ENCODE assay signal across 11 cellular contexts in the genomic region with DNA sequence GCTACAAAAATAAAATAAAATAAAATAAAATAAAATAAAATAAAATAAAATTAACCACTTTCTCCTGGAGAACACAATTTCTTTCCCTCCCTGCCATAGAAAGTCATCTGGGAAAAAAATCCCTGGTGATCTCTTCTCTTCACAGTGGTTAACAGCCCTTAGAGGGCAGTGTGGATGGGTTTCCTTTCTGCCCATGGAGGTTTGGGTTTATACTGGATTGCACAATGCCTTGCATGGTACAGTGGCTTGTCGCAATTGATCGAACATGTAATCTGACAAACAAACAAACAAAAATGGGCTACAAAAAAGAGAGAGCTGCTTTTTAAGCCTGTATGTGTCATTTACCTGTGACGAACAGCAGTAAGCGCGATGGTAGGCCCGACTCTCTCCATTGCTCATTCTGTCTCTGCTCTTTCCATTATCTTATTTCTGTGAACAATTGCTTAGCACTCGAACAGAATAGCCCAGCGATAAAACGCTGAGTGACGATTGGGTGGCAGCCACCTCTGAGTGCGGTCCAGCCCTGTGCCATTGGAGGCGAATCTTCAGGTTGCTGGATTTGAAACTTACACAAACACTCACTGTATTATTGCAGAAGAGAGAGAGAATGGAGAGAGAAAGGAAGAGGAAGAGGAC.
A peak's percentile ranks its signal among the peaks of the same experiment; 100 is the strongest.
DNase-seq lines count a peak whose midpoint lies in the region; ATAC-seq, FAIRE-seq and TF ChIP-seq lines count a peak whose summit lies in the region.
"Had no signal": no experiment of that assay in that cellular context is flagged by ENCODE, and none has a peak within 500 bp of the region (broad histone marks: within the 10 kb centered on the region; RNA-seq: fewer than 3 reads in every experiment).

No MANE protein-coding gene starts in this region.

- peak overlapping the region; percentile 13 for H3K27ac Mint-ChIP-seq in Caco-2 (ENCODE audit: unreplicated experiment)

- H3F3A ChIP-seq in PC-9 (ENCODE audit: insufficient read depth, low read depth), result no peaks in the 10 kb centered on the region

- TF ChIP-seq CTCF in Caco-2 (IDR thresholded peaks at IDR 0.05; ENCODE audit: insufficient read depth in 1 of 2, low read depth in 1 of 2, low read length in 1 of 2, severe bottlenecking in 1 of 2, unreplicated experiment in 1 of 2), result peak in 1 of 2 experiments; percentile 27
- peak in 1 of 3 experiments; percentile 14; a peak in 1 of 6 replicates for TF ChIP-seq CTCF in K562 (IDR thresholded peaks at IDR 0.05 in 2 of 3, conservative IDR thresholded peaks at IDR 0.05 in 1 of 3; ENCODE audit: insufficient read depth in 2 of 3, low read depth in 1 of 3, low read length in 3 of 3)
- TF ChIP-seq CTCF in right lobe of liver (IDR thresholded peaks at IDR 0.05), result peak; percentile 42 to 61 (median 52)
- TF ChIP-seq CTCF in sigmoid colon (IDR thresholded peaks at IDR 0.05), result no peak
- no peak for TF ChIP-seq CTCF in PC-9 (conservative IDR thresholded peaks at IDR 0.05)

- TF ChIP-seq RAD21 in K562 (CRISPR knock-in tag; conservative IDR thresholded peaks at IDR 0.05 in 1 of 2, IDR thresholded peaks at IDR 0.05 in 1 of 2), result no peak; a peak in 1 of 4 replicates

- ATAC-seq in K562 (no peak), right lobe of liver (peak; percentile 96 to 97 (median 96)), HG02798 (IDR thresholded peaks at IDR 0.05; ENCODE audit: poor library complexity, unreplicated experiment) (no peak)

- H3K9me3 ChIP-seq in Caco-2 (no peaks in the 10 kb centered on the region), K562 (replicated peaks; ENCODE audit: control insufficient read depth, insufficient read depth, low read depth, low read length) (no peaks in the 10 kb centered on the region), right lobe of liver (no peaks in the 10 kb centered on the region), sigmoid colon (peaks cover 0 to 2% (median 0%) of the 10 kb centered on the region in 4 donors), PC-9 (ENCODE audit: insufficient read depth, low read depth) (no peaks in the 10 kb centered on the region)

- DNase-seq in Caco-2 (peak in 1 of 2 experiments; percentile 11), HuH-7.5 (ENCODE audit: low spot score) (peak; percentile 32), K562 (ENCODE audit: extremely low read depth in 1 of 4, low spot score in 3 of 4) (no peak), right lobe of liver (peak in 1 of 3 donors; percentile 62), sigmoid colon (no peak), PC-9 (no peak)
- DNase-seq: aorta, DMS79, naive B cell, NCI-H1048 had no signal

- 42% methylated on average over 12 of the region's 12 CpGs for WGBS in K562 (ENCODE audit: insufficient coverage, low coverage, missing lambda C conversion rate)
- 22% methylated on average over 12 of the region's 12 CpGs for WGBS in right lobe of liver (ENCODE audit: insufficient coverage, low coverage, low lambda C conversion rate, missing lambda C conversion rate)
- 91 to 92% methylated on average over 12 of the region's 12 CpGs for WGBS in sigmoid colon, 2 donors

- in situ Hi-C loops in K562 (cut with MboI), result no loop called here

- intact Hi-C loops in Caco-2 (cut with micrococcal nuclease; ENCODE audit: unreplicated experiment) (no loop called here), K562 (cut with micrococcal nuclease) (loop anchor here (5.0 kb wide), 1 partner anchor 71 kb away; no protein-coding TSS in a partner anchor), right lobe of liver (cut with DNase I) (no loop called here), sigmoid colon (cut with DNase I) (no loop called here), PC-9 (cut with micrococcal nuclease; ENCODE audit: unreplicated experiment) (no loop called here)

- H3K27me3 ChIP-seq in Caco-2 (replicated peaks; ENCODE audit: control insufficient read depth, insufficient read depth, low read length) (no peaks in the 10 kb centered on the region), K562 (ENCODE audit: control insufficient read depth in 2 of 2, insufficient read depth in 2 of 2, low read length in 2 of 2) (peaks cover 13 to 38% of the 10 kb centered on the region in 2 experiments; a peak in 4 of 5 replicates), right lobe of liver (no peaks in the 10 kb centered on the region), sigmoid colon (no peaks in the 10 kb centered on the region), PC-9 (ENCODE audit: insufficient read depth, low read depth) (no peaks in the 10 kb centered on the region)

- no peak overlapping the region for H3K4me3 Mint-ChIP-seq in Caco-2 (ENCODE audit: unreplicated experiment)

- CTCF ChIA-PET in Caco-2 (lab: Charles Lee) (no interaction called here), K562 (lab: Yijun Ruan, JAX; ENCODE audit: low intra/inter-chr PET ratio) (no interaction called here), PC-9 (lab: Charles Lee) (no interaction called here)

- no peaks in the 10 kb centered on the region for H3K27me3 Mint-ChIP-seq in Caco-2 (ENCODE audit: insufficient read depth, unreplicated experiment)
- H3K27me3 Mint-ChIP-seq: naive B cell had no signal

- no peak for FAIRE-seq in K562 (lab: Jason Lieb, UNC)

- no peaks in the 10 kb centered on the region for H3K36me3 Mint-ChIP-seq in Caco-2 (ENCODE audit: insufficient read depth, unreplicated experiment)

- H3K36me3 ChIP-seq in Caco-2 (ENCODE audit: control insufficient read depth, insufficient read depth, low read length) (no peaks in the 10 kb centered on the region), K562 (ENCODE audit: control insufficient read depth, insufficient read depth, low read length) (no peaks in the 10 kb centered on the region), right lobe of liver (no peaks in the 10 kb centered on the region), sigmoid colon (no peaks in the 10 kb centered on the region), PC-9 (ENCODE audit: low read depth) (no peaks in the 10 kb centered on the region)

- BruUV-seq in Caco-2 (replicated peaks; lab: Mats Ljungman, UMichigan) (no TSS peak), K562 (replicated peaks; lab: Mats Ljungman, UMichigan) (no TSS peak), PC-9 (replicated peaks; lab: Mats Ljungman, UMichigan) (no TSS peak)

- H3K27ac ChIP-seq in K562 (ENCODE audit: extremely low read depth, low read depth, low read length) (no peak overlapping the region), right lobe of liver (peak overlapping the region in 1 of 3 donors; percentile 9), sigmoid colon (no peak overlapping the region), PC-9 (no peak overlapping the region)

- H3K4me3 ChIP-seq in Caco-2 (ENCODE audit: low read depth, low read length), result no peak overlapping the region
- H3K4me3 ChIP-seq in K562, result no peak overlapping the region
- H3K4me3 ChIP-seq in right lobe of liver, result peak overlapping the region in 1 of 3 donors; percentile 37
- no peak overlapping the region for H3K4me3 ChIP-seq in sigmoid colon
- no peak overlapping the region for H3K4me3 ChIP-seq in PC-9

- H3K79me2 ChIP-seq in K562 (ENCODE audit: control insufficient read depth, insufficient read depth, low read length) (no peaks in the 10 kb centered on the region), PC-9 (ENCODE audit: low read depth) (no peaks in the 10 kb centered on the region)

- H4K20me1 ChIP-seq in K562 (replicated peaks; ENCODE audit: control insufficient read depth, insufficient read depth, low read length) (no peaks in the 10 kb centered on the region), PC-9 (ENCODE audit: insufficient read depth) (no peaks in the 10 kb centered on the region)

- H3K9me2 ChIP-seq in PC-9 (ENCODE audit: insufficient read depth), result no peaks in the 10 kb centered on the region

- H3K4me2 ChIP-seq in K562 (ENCODE audit: insufficient read depth, low read length) (no peak overlapping the region), PC-9 (no peak overlapping the region)

- POLR2A ChIA-PET in Caco-2 (lab: Charles Lee), result no interaction called here
- POLR2A ChIA-PET in K562 (lab: Yijun Ruan, JAX), result no interaction called here
- POLR2A ChIA-PET in PC-9 (lab: Charles Lee; ENCODE audit: unreplicated experiment), result no interaction called here

- TF ChIP-seq EP300 in K562 (IDR thresholded peaks at IDR 0.05; ENCODE audit: low read length) (no peak), sigmoid colon (IDR thresholded peaks at IDR 0.05) (no peak)

- H3K4me1 ChIP-seq in Caco-2, result no peaks in the 10 kb centered on the region; the same call in 1 of the 2 replicates
- H3K4me1 ChIP-seq in K562 (replicated peaks in 1 of 2; ENCODE audit: control insufficient read depth in 2 of 2, insufficient read depth in 2 of 2, low read length in 2 of 2), result peaks cover 0 to 4% of the 10 kb centered on the region in 2 experiments; a peak in 1 of 5 replicates
- peaks cover 0 to 10% (median 0%) of the 10 kb centered on the region in 4 donors for H3K4me1 ChIP-seq in right lobe of liver
- H3K4me1 ChIP-seq in sigmoid colon, result peaks cover 0 to 4% (median 0%) of the 10 kb centered on the region in 4 donors
- peaks cover 7% of the 10 kb centered on the region; the same call in 1 of the 2 replicates for H3K4me1 ChIP-seq in PC-9 (replicated peaks; ENCODE audit: insufficient read depth)

- TF ChIP-seq POLR2A in K562 (conservative IDR thresholded peaks at IDR 0.05) (no peak), right lobe of liver (IDR thresholded peaks at IDR 0.05) (no peak), sigmoid colon (IDR thresholded peaks at IDR 0.05) (no peak)

- H2AFZ ChIP-seq in K562 (ENCODE audit: low read depth, low read length) (no peak overlapping the region), PC-9 (no peak overlapping the region)

- no peaks in the 10 kb centered on the region for H3K9me1 ChIP-seq in K562 (ENCODE audit: control insufficient read depth, insufficient read depth, low read length)

- peaks cover 6% of the 10 kb centered on the region for H3K4me1 Mint-ChIP-seq in Caco-2 (ENCODE audit: low read depth, unreplicated experiment)

- H3K9me3 Mint-ChIP-seq in Caco-2 (ENCODE audit: unreplicated experiment), result peaks cover 10% of the 10 kb centered on the region

- H3K9ac ChIP-seq in K562 (ENCODE audit: insufficient read depth in 1 of 2, low read depth in 2 of 2, low read length in 2 of 2), result no peak overlapping the region

TF ChIP-seq in K562, 482 proteins besides CTCF, POLR2A, EP300 and RAD21:
- TF ChIP-seq CEBPG (CRISPR knock-in tag; IDR thresholded peaks at IDR 0.05) (no peak), CEBPG (tag; conservative IDR thresholded peaks at IDR 0.05 in 1 of 2, IDR thresholded peaks at IDR 0.05 in 1 of 2) (peak; percentile 48 to 63; a peak in 3 of 4 replicates), ZKSCAN8 (CRISPR knock-in tag; IDR thresholded peaks at IDR 0.05) (no peak), CEBPB (tag; IDR thresholded peaks at IDR 0.05) (peak; percentile 81)

Comparison
In these comparisons a context has a peak if more than half of its experiments do, and no peak if none do; other contexts are left out.
1. CTCF ChIP-seq: peak in right lobe of liver (4 of 4); none in sigmoid colon (0 of 4) and PC-9 (single experiment).
2. ATAC-seq: peak in right lobe of liver (4 of 4); none in K562 (single experiment) and HG02798 (single experiment).